Comparison of ENCODE assay signal across 8 cellular contexts in genomic region chr4:84582988-84583870, GRCh38. TPM values are rescaled to one million over a fixed set of nuclear protein-coding genes. Genes with fewer than 3 reads are reported as not detected.
DNase-seq lines count a peak whose midpoint lies in the region; ATAC-seq and TF ChIP-seq lines count a peak whose summit lies in the region.

Gene CDS1, plus strand, starts transcription at chr4:84583127. Its CDS starts 275 bp downstream, at chr4:84583402.

- H3K27ac Mint-ChIP-seq in GM23338, result peak within 1 kb of the TSS; percentile 66
- no peak within 1 kb of the TSS for H3K27ac Mint-ChIP-seq in activated CD8-positive, alpha-beta T cell treated with anti-CD3 and anti-CD28 coated beads, Interleukin-2, amount 10 ng/mL, durations not matched to agents 7 days and 5 days
- H3K27ac Mint-ChIP-seq in neural crest cell (ENCODE audit: unreplicated experiment), result no peak within 1 kb of the TSS

- peaks cover 18% of the 10 kb centered on the region; the same call in 1 of the 2 replicates for H3K27me3 ChIP-seq in GM23338 (ENCODE audit: insufficient read depth)

- peaks cover 38% of the 10 kb centered on the region for H3K4me1 ChIP-seq in GM23338 (ENCODE audit: insufficient read depth)

- H3K27ac ChIP-seq in GM23338 (ENCODE audit: low read depth), result peak within 1 kb of the TSS; percentile 76

- H4K20me1 ChIP-seq in GM23338 (replicated peaks; ENCODE audit: insufficient read depth), result 0 out of 2 replicates have a peak, but pooled peaks cover 6% of the 10 kb centered on the region

- H3K4me2 ChIP-seq in GM23338, result peak within 1 kb of the TSS; percentile 86

- peak within 1 kb of the TSS; percentile 92 for H3K4me3 Mint-ChIP-seq in GM23338
- peak within 1 kb of the TSS; percentile 63 for H3K4me3 Mint-ChIP-seq in activated CD8-positive, alpha-beta T cell treated with anti-CD3 and anti-CD28 coated beads, Interleukin-2, amount 10 ng/mL, durations not matched to agents 7 days and 5 days
- H3K4me3 Mint-ChIP-seq in neural crest cell, result peak within 1 kb of the TSS; percentile 90

- POLR2A ChIA-PET in activated CD8-positive, alpha-beta T cell treated with anti-CD3 and anti-CD28 coated beads, Interleukin-2, amount 10 ng/mL, durations not matched to agents 7 days and 5 days (lab: Charles Lee), result no interaction called here

- H3K27me3 Mint-ChIP-seq in GM23338 (ENCODE audit: insufficient read depth, low read depth, poor library complexity) (peaks cover 14% of the 10 kb centered on the region), neural crest cell (ENCODE audit: low read depth) (peaks cover 63% of the 10 kb centered on the region)
- H3K27me3 Mint-ChIP-seq in activated CD8-positive, alpha-beta T cell treated with anti-CD3 and anti-CD28 coated beads, Interleukin-2, amount 10 ng/mL, durations not matched to agents 7 days and 5 days (ENCODE audit: low read depth), result peaks cover 47% of the 10 kb centered on the region

- TF ChIP-seq CTCF in GM23338 (conservative IDR thresholded peaks at IDR 0.05; ENCODE audit: low read depth in 2 of 2) (no peak), fibroblast of the aortic adventitia (IDR thresholded peaks at IDR 0.05; ENCODE audit: insufficient read depth, low read length) (no peak), neural crest cell (conservative IDR thresholded peaks at IDR 0.05) (no peak)

- peak within 1 kb of the TSS; percentile 64; the same call in 1 of the 2 replicates for H2AFZ ChIP-seq in GM23338

- DNase-seq in NCI-H2171 treated with DMSO at 0.1 percent for 48 hours (lab: John Stamatoyannopoulos, UW) (peak; percentile 34), NCI-H2171 (lab: John Stamatoyannopoulos, UW) (no peak), GM23338 (ENCODE audit: low spot score) (peak; percentile 77), M059J (ENCODE audit: low read depth) (peak; percentile 25), fibroblast of the aortic adventitia (ENCODE audit: low read depth) (no peak), neural crest cell (ENCODE audit: low read depth, low spot score) (peak; percentile 16)
- peak; percentile 26 for DNase-seq in activated CD8-positive, alpha-beta T cell treated with anti-CD3 and anti-CD28 coated beads, Interleukin-2, amount 10 ng/mL, durations not matched to agents 7 days and 5 days
- DNase-seq in NK-92 treated with Interleukin-12 subunit alpha and Interleukin-12 subunit beta, amount 100 ng/mL, for 24 hours (lab: John Stamatoyannopoulos, UW), result no peak

- H3K36me3 Mint-ChIP-seq in GM23338 (ENCODE audit: low read depth) (peaks cover 25% of the 10 kb centered on the region), neural crest cell (ENCODE audit: low read depth) (peaks cover 8% of the 10 kb centered on the region)
- no peaks in the 10 kb centered on the region for H3K36me3 Mint-ChIP-seq in activated CD8-positive, alpha-beta T cell treated with anti-CD3 and anti-CD28 coated beads, Interleukin-2, amount 10 ng/mL, durations not matched to agents 7 days and 5 days (ENCODE audit: low read depth)

- peaks cover 58% of the 10 kb centered on the region for H3K4me1 Mint-ChIP-seq in GM23338
- peaks cover 14% of the 10 kb centered on the region for H3K4me1 Mint-ChIP-seq in activated CD8-positive, alpha-beta T cell treated with anti-CD3 and anti-CD28 coated beads, Interleukin-2, amount 10 ng/mL, durations not matched to agents 7 days and 5 days (ENCODE audit: low read depth)
- H3K4me1 Mint-ChIP-seq in neural crest cell, result peaks cover 19% of the 10 kb centered on the region

- CTCF ChIA-PET in activated CD8-positive, alpha-beta T cell treated with anti-CD3 and anti-CD28 coated beads, Interleukin-2, amount 10 ng/mL, durations not matched to agents 7 days and 5 days (lab: Charles Lee), result interaction anchor here (1.0 kb wide), 1 partner anchor 88 kb away, joined by 3 read pairs; no protein-coding TSS in a partner anchor

- peak; percentile 37 for ATAC-seq in GM23338
- peak; percentile 74 for ATAC-seq in activated CD8-positive, alpha-beta T cell treated with anti-CD3 and anti-CD28 coated beads, Interleukin-2, amount 10 ng/mL, durations not matched to agents 7 days and 5 days

- H3K36me3 ChIP-seq in GM23338 (ENCODE audit: insufficient read depth), result peaks cover under 1% of the 10 kb centered on the region; the same call in 1 of the 2 replicates

- peaks cover 46% of the 10 kb centered on the region for H3K79me2 ChIP-seq in GM23338 (replicated peaks; ENCODE audit: insufficient read depth)

- peaks cover 26% of the 10 kb centered on the region for H3K9me3 Mint-ChIP-seq in GM23338
- H3K9me3 Mint-ChIP-seq in activated CD8-positive, alpha-beta T cell treated with anti-CD3 and anti-CD28 coated beads, Interleukin-2, amount 10 ng/mL, durations not matched to agents 7 days and 5 days (ENCODE audit: insufficient read depth), result no peaks in the 10 kb centered on the region
- peaks cover 5% of the 10 kb centered on the region for H3K9me3 Mint-ChIP-seq in neural crest cell

- H3K4me3 ChIP-seq in GM23338, result peak within 1 kb of the TSS; percentile 63
- peak within 1 kb of the TSS; percentile 70 for H3K4me3 ChIP-seq in fibroblast of the aortic adventitia (ENCODE audit: low read depth, low read length)

- no peaks in the 10 kb centered on the region for H3K9me2 ChIP-seq in GM23338 (ENCODE audit: insufficient read depth)

- H3F3A ChIP-seq in GM23338 (replicated peaks; ENCODE audit: low read depth), result peaks cover 8% of the 10 kb centered on the region; the same call in 1 of the 2 replicates

TF ChIP-seq in GM23338, 12 proteins besides CTCF, POLR2A, EP300 and RAD21 (continues in another document):
- TF ChIP-seq ETS1 (IDR thresholded peaks at IDR 0.05), result 0 out of 2 replicates have a peak, but pooled peaks have one; percentile 26

RNA-seq across cellular contexts. Expression of gene CDS1, which starts in this region (rescaled TPM):
- 20.3 and 22.6 TPM in 2 replicates for total RNA-seq in GM23338 (2014; rRNA removed; shearing (Covaris generic))
- polyA plus RNA-seq in GM23338 (2016; fragmentation: Nextera tagmentation; extraction: Ambion mirVana), result 8.3 and 10.0 TPM in 2 replicates
- total RNA-seq in M059J (2014; rRNA removed; shearing (Covaris generic)), result 4.7 and 8.0 TPM in 2 replicates
- total RNA-seq in activated CD8-positive, alpha-beta T cell treated with anti-CD3 and anti-CD28 coated beads, Interleukin-2, amount 10 ng/mL, durations not matched to agents 7 days and 5 days, result not detected
- total RNA-seq in fibroblast of the aortic adventitia (ENCODE audit: low replicate concordance) (0.36 and 0.57 TPM in 2 replicates), neural crest cell (1.1 and 1.3 TPM in 2 replicates)

Comparison
In these comparisons a context has a peak if more than half of its experiments do, and no peak if none do; other contexts are left out.
1. DNase-seq: peak in NCI-H2171 treated with DMSO at 0.1 percent for 48 hours (single experiment), GM23338 (single experiment), M059J (single experiment) and neural crest cell (single experiment); none in NCI-H2171 (single experiment), fibroblast of the aortic adventitia (single experiment) and NK-92 treated with Interleukin-12 subunit alpha and Interleukin-12 subunit beta, amount 100 ng/mL, for 24 hours (single experiment).
2. Peak in DNase-seq and ATAC-seq in activated CD8-positive, alpha-beta T cell treated with anti-CD3 and anti-CD28 coated beads, Interleukin-2, amount 10 ng/mL, durations not matched to agents 7 days and 5 days; RNA of the gene not detected or under 1 TPM.
3. Peak in every context shown above with its lines, with median percentiles within 50 percentile points of each other: H3K4me3 Mint-ChIP-seq.